Comparison of ENCODE assay signal across 16 cellular contexts in genomic region chr1:25473653-25474225, GRCh38. TPM values are rescaled to one million over a fixed set of nuclear protein-coding genes. Genes with fewer than 3 reads are reported as not detected.
DNase-seq lines count a peak whose midpoint lies in the region; ATAC-seq, FAIRE-seq and TF ChIP-seq lines count a peak whose summit lies in the region.
"Had no signal": no experiment of that assay in that cellular context is flagged by ENCODE, and none has a peak within 500 bp of the region (broad histone marks: within the 10 kb centered on the region; RNA-seq: fewer than 3 reads in every experiment).

No MANE protein-coding gene starts in this region.

- peak overlapping the region; percentile 51 for H3K27ac ChIP-seq in GM12878 (ENCODE audit: control insufficient read depth, insufficient read depth)
- no peak overlapping the region for H3K27ac ChIP-seq in effector memory CD4-positive, alpha-beta T cell (ENCODE audit: insufficient read depth, low read length, poor library complexity, severe bottlenecking)
- H3K27ac ChIP-seq: parathyroid adenoma, skin epidermis had no signal

- H3K36me3 Mint-ChIP-seq in activated naive CD4-positive, alpha-beta T cell treated with anti-CD3 and anti-CD28 coated beads, Interleukin-2, amount 10 ng/mL, durations not matched to agents 7 days and 5 days: peaks cover 27% of the 10 kb centered on the region

- intact Hi-C loops in GM12878 (cut with micrococcal nuclease; ENCODE audit: unreplicated experiment): no loop called here

- ATAC-seq in GM12878: peak; percentile 68
- ATAC-seq in stimulated activated naive CD8-positive, alpha-beta T cell treated with anti-CD3 and anti-CD28 coated beads, Interleukin-15, amount 100 ng/mL, for 72 hours: peak; percentile 66

- H3K4me1 ChIP-seq in GM12878 (ENCODE audit: control insufficient read depth, insufficient read depth, low read length): peaks cover 13% of the 10 kb centered on the region
- H3K4me1 ChIP-seq in effector memory CD4-positive, alpha-beta T cell (ENCODE audit: control insufficient read depth, insufficient read depth, low read length, poor library complexity, severe bottlenecking): peaks cover 4% of the 10 kb centered on the region
- H3K4me1 ChIP-seq: parathyroid adenoma had no signal

- TF ChIP-seq CTCF in GM12878 (IDR thresholded peaks at IDR 0.05 in 2 of 3, conservative IDR thresholded peaks at IDR 0.05 in 1 of 3; ENCODE audit: control insufficient read depth in 2 of 3, extremely low read depth in 1 of 3, insufficient read depth in 1 of 3, low read depth in 3 of 3, low read length in 3 of 3): no peak

- RAD21 ChIA-PET in GM12878 (lab: Charles Lee; ENCODE audit: unreplicated experiment): no interaction called here

- no TSS peak for BruUV-seq in GM12878 (replicated peaks; lab: Mats Ljungman, UMichigan)

- WGBS in GM12878 (ENCODE audit: insufficient coverage, insufficient replicate concordance, low lambda C conversion rate, missing lambda C conversion rate): 47% methylated on average over 1 of the region's 1 CpG

- no peaks in the 10 kb centered on the region for H3K27me3 Mint-ChIP-seq in activated naive CD4-positive, alpha-beta T cell treated with anti-CD3 and anti-CD28 coated beads, Interleukin-2, amount 10 ng/mL, durations not matched to agents 7 days and 5 days
- H3K27me3 Mint-ChIP-seq in stimulated activated naive CD8-positive, alpha-beta T cell treated with anti-CD3 and anti-CD28 coated beads, Interleukin-15, amount 100 ng/mL, for 72 hours: no peaks in the 10 kb centered on the region

- H3K4me1 Mint-ChIP-seq in activated naive CD4-positive, alpha-beta T cell treated with anti-CD3 and anti-CD28 coated beads, Interleukin-2, amount 10 ng/mL, durations not matched to agents 7 days and 5 days: peaks cover 42% of the 10 kb centered on the region
- H3K4me1 Mint-ChIP-seq in stimulated activated naive CD8-positive, alpha-beta T cell treated with anti-CD3 and anti-CD28 coated beads, Interleukin-15, amount 100 ng/mL, for 72 hours: peaks cover 59% of the 10 kb centered on the region

- no peak for TF ChIP-seq EP300 in GM12878 (IDR thresholded peaks at IDR 0.05; ENCODE audit: borderline replicate concordance in 1 of 2, control insufficient read depth in 1 of 2, low read depth in 2 of 2, low read length in 2 of 2)

- H2AFZ ChIP-seq in GM12878 (ENCODE audit: control insufficient read depth, low read depth, low read length): no peak overlapping the region; the same call in 1 of the 2 replicates
- H2AFZ ChIP-seq: parathyroid adenoma had no signal

- no peak overlapping the region for H3K9ac ChIP-seq in GM12878 (ENCODE audit: control insufficient read depth, insufficient read depth, low read length)
- H3K9ac ChIP-seq: parathyroid adenoma had no signal

- H3K36me3 ChIP-seq in GM12878 (ENCODE audit: control insufficient read depth in 2 of 2, insufficient read depth in 2 of 2, low read length in 1 of 2): peaks cover 0 to 6% of the 10 kb centered on the region in 2 experiments; a peak in 2 of 4 replicates
- peaks cover 13% of the 10 kb centered on the region for H3K36me3 ChIP-seq in effector memory CD4-positive, alpha-beta T cell (ENCODE audit: control insufficient read depth, insufficient read depth, low read length)

- peak overlapping the region; percentile 16; the same call in 1 of the 2 replicates for H3K4me3 ChIP-seq in GM12878
- H3K4me3 ChIP-seq in effector memory CD4-positive, alpha-beta T cell (ENCODE audit: insufficient read depth, low read depth, low read length, poor library complexity, severe bottlenecking): no peak overlapping the region
- H3K4me3 ChIP-seq: skin epidermis had no signal

- POLR2A ChIA-PET in GM12878 (lab: Charles Lee): no interaction called here

- H3K27ac Mint-ChIP-seq in activated naive CD4-positive, alpha-beta T cell treated with anti-CD3 and anti-CD28 coated beads, Interleukin-2, amount 10 ng/mL, durations not matched to agents 7 days and 5 days: peak overlapping the region; percentile 92
- peak overlapping the region; percentile 85 to 89 for H3K27ac Mint-ChIP-seq in stimulated activated naive CD8-positive, alpha-beta T cell treated with anti-CD3 and anti-CD28 coated beads, Interleukin-15, amount 100 ng/mL, for 72 hours

- SMC1A ChIA-PET in GM12878 (lab: Charles Lee; ENCODE audit: uncharacterized antibody, unreplicated experiment): interaction anchor here (6.5 kb wide), 1 partner anchor 40 kb away, joined by 78 read pairs; the partner anchor contains the start of gene MACO1

- H3K4me3 Mint-ChIP-seq in activated naive CD4-positive, alpha-beta T cell treated with anti-CD3 and anti-CD28 coated beads, Interleukin-2, amount 10 ng/mL, durations not matched to agents 7 days and 5 days: peak overlapping the region; percentile 63
- H3K4me3 Mint-ChIP-seq in stimulated activated naive CD8-positive, alpha-beta T cell treated with anti-CD3 and anti-CD28 coated beads, Interleukin-15, amount 100 ng/mL, for 72 hours: peak overlapping the region; percentile 75 to 77

- no peaks in the 10 kb centered on the region for H3K9me3 ChIP-seq in GM12878 (replicated peaks; ENCODE audit: control insufficient read depth, insufficient read depth, low read length)
- H3K9me3 ChIP-seq in effector memory CD4-positive, alpha-beta T cell (ENCODE audit: control insufficient read depth, low read length): no peaks in the 10 kb centered on the region
- H3K9me3 ChIP-seq: Caco-2 had no signal

- H3K79me2 ChIP-seq in GM12878 (ENCODE audit: control insufficient read depth, insufficient read depth, low read length): peaks cover 14% of the 10 kb centered on the region

- DNase-seq in activated naive CD4-positive, alpha-beta T cell treated with anti-CD3 and anti-CD28 coated beads, Interleukin-2, amount 10 ng/mL, durations not matched to agents 7 days and 5 days: no peak
- DNase-seq in activated naive CD4-positive, alpha-beta T cell (lab: John Stamatoyannopoulos, UW): no peak
- DNase-seq in OCI-M1 (lab: John Stamatoyannopoulos, UW): peak; percentile 13
- DNase-seq in GM12878 (ENCODE audit: low read depth, low spot score): no peak
- DNase-seq in stimulated activated naive CD8-positive, alpha-beta T cell treated with anti-CD3 and anti-CD28 coated beads, Interleukin-15, amount 100 ng/mL, for 72 hours: no peak
- no peak for DNase-seq in hepatic stellate cell (ENCODE audit: low spot score)
- no peak for DNase-seq in NCI-H526 (lab: John Stamatoyannopoulos, UW)
- DNase-seq in effector memory CD4-positive, alpha-beta T cell: no peak
- DNase-seq: amniotic stem cell; Caco-2; cerebellar nuclear complex; NCI-H1436 treated with DMSO at 0.1 percent for 48 hours; stimulated activated naive CD4-positive, alpha-beta T cell treated with Interleukin-2 at 50 U/mL for 16 hours had no signal

- H3K9me3 Mint-ChIP-seq in activated naive CD4-positive, alpha-beta T cell treated with anti-CD3 and anti-CD28 coated beads, Interleukin-2, amount 10 ng/mL, durations not matched to agents 7 days and 5 days: no peaks in the 10 kb centered on the region
- no peaks in the 10 kb centered on the region for H3K9me3 Mint-ChIP-seq in stimulated activated naive CD8-positive, alpha-beta T cell treated with anti-CD3 and anti-CD28 coated beads, Interleukin-15, amount 100 ng/mL, for 72 hours

- TF ChIP-seq RAD21 in GM12878 (IDR thresholded peaks at IDR 0.05; ENCODE audit: insufficient read depth, low read depth, low read length): no peak

- TF ChIP-seq POLR2A in GM12878 (IDR thresholded peaks at IDR 0.05; ENCODE audit: low read depth, low read length): no peak

- CTCF ChIA-PET in activated naive CD4-positive, alpha-beta T cell treated with anti-CD3 and anti-CD28 coated beads, Interleukin-2, amount 10 ng/mL, durations not matched to agents 7 days and 5 days (lab: Charles Lee): no interaction called here
- CTCF ChIA-PET in GM12878 (lab: Yijun Ruan, JAX): no interaction called here

- H3K27me3 ChIP-seq in GM12878 (replicated peaks in 1 of 2; ENCODE audit: control insufficient read depth in 2 of 2, insufficient read depth in 2 of 2, low read length in 1 of 2): no peaks in the 10 kb centered on the region
- H3K27me3 ChIP-seq in effector memory CD4-positive, alpha-beta T cell (replicated peaks; ENCODE audit: control insufficient read depth, insufficient read depth, low read length, poor library complexity, severe bottlenecking): no peaks in the 10 kb centered on the region

- FAIRE-seq in GM12878 (lab: Jason Lieb, UNC): no peak

- in situ Hi-C loops in GM12878 (cut with MboI): no loop called here

- no peaks in the 10 kb centered on the region for H4K20me1 ChIP-seq in GM12878 (ENCODE audit: control insufficient read depth, insufficient read depth)

- H3K4me2 ChIP-seq in GM12878 (ENCODE audit: control insufficient read depth, insufficient read depth): peak overlapping the region; percentile 71

RNA-seq across cellular contexts. Expression of gene MACO1, which starts 43.0 kb away (rescaled TPM):
- 15.8 and 15.9 TPM in 2 replicates for total RNA-seq in GM12878 (2013; cell fraction: nucleolus; rRNA removed)
- total RNA-seq in GM12878 (2014; rRNA removed): 11.8 and 12.8 TPM in 2 replicates
- 15.6 and 16.0 TPM in 2 replicates for total RNA-seq in GM12878 (2014; rRNA removed; fragmentation: Illumina TruSeq; extraction: Trizol)
- total RNA-seq in GM12878 (2021): 14.8 TPM in 2 replicates
- polyA plus RNA-seq in GM12878 (2011; ENCODE audit: low read depth): 7.9 TPM
- 19.8 and 23.0 TPM in 2 replicates for polyA plus RNA-seq in GM12878 (2011; rRNA removed)
- polyA plus RNA-seq in GM12878 (2011; cell fraction: cytosol; rRNA removed): 10.3 and 10.7 TPM in 2 replicates
- polyA plus RNA-seq in GM12878 (2011; cell fraction: nucleus; rRNA removed): 9.7 and 13.5 TPM in 2 replicates
- polyA plus RNA-seq in GM12878 (2012): 9.4 and 11.5 TPM in 2 replicates
- polyA plus RNA-seq in GM12878 (2014; fragmentation: Illumina TruSeq; extraction: Trizol): 14.6 and 20.8 TPM in 2 replicates
- 1 to 10 TPM; 3.2 to 4.2 TPM for polyA plus RNA-seq in GM12878 (2014; fragmentation: Nextera tagmentation; extraction: Ambion mirVana)
- 8.4 and 8.8 TPM in 2 replicates for polyA plus RNA-seq in GM12878 (2014; rRNA removed)
- polyA plus RNA-seq in GM12878 (2016; fragmentation: Nextera tagmentation; extraction: Ambion mirVana): 1 to 10 TPM; 8.1 to 8.4 TPM
- 10.9 and 12.6 TPM in 2 replicates for polyA minus RNA-seq in GM12878 (2011; rRNA and poly(A)+ RNA removed)
- 6.0 and 7.1 TPM in 2 replicates for polyA minus RNA-seq in GM12878 (2011; cell fraction: cytosol; rRNA and poly(A)+ RNA removed)
- polyA minus RNA-seq in GM12878 (2011; cell fraction: nucleus; rRNA and poly(A)+ RNA removed): 4.0 and 5.2 TPM in 2 replicates

RNA-seq across cellular contexts. Expression of gene RHCE, which starts 53.1 kb away (rescaled TPM):
- 0.48 and 1.2 TPM in 2 replicates for total RNA-seq in GM12878 (2013; cell fraction: nucleolus; rRNA removed)
- total RNA-seq in GM12878 (2014; rRNA removed): 0.28 and 0.44 TPM in 2 replicates
- 0.27 TPM in 1 of 2 replicates, not detected in the other for total RNA-seq in GM12878 (2014; rRNA removed; fragmentation: Illumina TruSeq; extraction: Trizol)
- total RNA-seq in GM12878 (2021): 0.18 TPM in 1 of 2 replicates, not detected in the other
- polyA plus RNA-seq in GM12878 (2011; ENCODE audit: low read depth): 0.35 TPM
- polyA plus RNA-seq in GM12878 (2011; rRNA removed): 0.41 and 0.42 TPM in 2 replicates
- polyA plus RNA-seq in GM12878 (2011; cell fraction: cytosol; rRNA removed): 0.65 and 0.69 TPM in 2 replicates
- polyA plus RNA-seq in GM12878 (2011; cell fraction: nucleus; rRNA removed): 0.79 and 0.82 TPM in 2 replicates
- 0.30 and 0.48 TPM in 2 replicates for polyA plus RNA-seq in GM12878 (2012)
- 0.12 and 1.1 TPM in 2 replicates for polyA plus RNA-seq in GM12878 (2014; fragmentation: Illumina TruSeq; extraction: Trizol)
- polyA plus RNA-seq in GM12878 (2014; fragmentation: Nextera tagmentation; extraction: Ambion mirVana): under 1 TPM in 1 of 2 experiments, not detected in 1; 0.07 TPM
- polyA plus RNA-seq in GM12878 (2014; rRNA removed): 0.06 and 0.10 TPM in 2 replicates
- under 1 TPM in 1 of 2 experiments, not detected in 1; 0.33 TPM for polyA plus RNA-seq in GM12878 (2016; fragmentation: Nextera tagmentation; extraction: Ambion mirVana)
- 0.37 and 1.0 TPM in 2 replicates for polyA minus RNA-seq in GM12878 (2011; rRNA and poly(A)+ RNA removed)
- not detected in 2 replicates for polyA minus RNA-seq in GM12878 (2011; cell fraction: cytosol; rRNA and poly(A)+ RNA removed)
- polyA minus RNA-seq in GM12878 (2011; cell fraction: nucleus; rRNA and poly(A)+ RNA removed): 0.29 and 0.73 TPM in 2 replicates
- total RNA-seq: Caco-2, NCI-H460 had no signal
